7 cellular contexts compared by ENCODE assay signal in genomic region chr10:3887404-3887803, GRCh38.
DNase-seq lines count a peak whose midpoint lies in the region; ATAC-seq and TF ChIP-seq lines count a peak whose summit lies in the region.

No MANE protein-coding gene starts in this region.

- H3K79me2 ChIP-seq in GM23338 (replicated peaks; ENCODE audit: insufficient read depth), result no peaks in the 10 kb centered on the region

- no peak overlapping the region for H3K4me3 ChIP-seq in right cardiac atrium (ENCODE audit: low read length)
- no peak overlapping the region for H3K4me3 ChIP-seq in GM23338

- H3K9me3 Mint-ChIP-seq in T-cell (no peaks in the 10 kb centered on the region), GM23338 (no peaks in the 10 kb centered on the region; the same call in 2 of the 3 replicates)
- H3K9me3 Mint-ChIP-seq in stimulated activated naive B cell treated with anti-CD40 and anti-IgM and Interleukin-4, amounts not matched to agents 10 μg/mL and 1 μg/mL and 100 μg/mL, for 72 hours, result no peaks in the 10 kb centered on the region

- POLR2A ChIA-PET in T-cell (lab: Charles Lee), result interaction anchor here in 1 of 2 donors (0.6 to 3.1 kb wide), 6 partner anchors 12 to 104 kb away, joined by 3 to 24 read pairs (median 4); partner anchors contain the start of gene KLF6

- H3K27ac Mint-ChIP-seq in T-cell (peak overlapping the region; percentile 87 to 96), GM23338 (no peak overlapping the region)
- peak overlapping the region; percentile 77 for H3K27ac Mint-ChIP-seq in stimulated activated naive B cell treated with anti-CD40 and anti-IgM and Interleukin-4, amounts not matched to agents 10 μg/mL and 1 μg/mL and 100 μg/mL, for 72 hours

- no peaks in the 10 kb centered on the region for H4K20me1 ChIP-seq in GM23338 (replicated peaks; ENCODE audit: insufficient read depth)

- peak overlapping the region; percentile 76 for H3K27ac ChIP-seq in right cardiac atrium (ENCODE audit: low read length)
- no peak overlapping the region; the same call in 1 of the 2 replicates for H3K27ac ChIP-seq in GM23338 (ENCODE audit: low read depth)

- H3K36me3 ChIP-seq in GM23338 (ENCODE audit: insufficient read depth), result no peaks in the 10 kb centered on the region

- no peaks in the 10 kb centered on the region for H3K27me3 ChIP-seq in right cardiac atrium (ENCODE audit: control insufficient read depth, insufficient read depth)
- H3K27me3 ChIP-seq in GM23338 (ENCODE audit: insufficient read depth), result no peaks in the 10 kb centered on the region

- no peak for TF ChIP-seq CTCF in GM23338 (conservative IDR thresholded peaks at IDR 0.05; ENCODE audit: low read depth in 2 of 2)

- no peak overlapping the region for H2AFZ ChIP-seq in GM23338

- H3K27me3 Mint-ChIP-seq in T-cell (peaks cover 0 to 1% of the 10 kb centered on the region in 2 donors), GM23338 (ENCODE audit: insufficient read depth, low read depth, poor library complexity) (peaks cover 7% of the 10 kb centered on the region)
- H3K27me3 Mint-ChIP-seq in stimulated activated naive B cell treated with anti-CD40 and anti-IgM and Interleukin-4, amounts not matched to agents 10 μg/mL and 1 μg/mL and 100 μg/mL, for 72 hours, result peaks cover 0 to 4% of the 10 kb centered on the region in 2 donors

- H3F3A ChIP-seq in GM23338 (replicated peaks; ENCODE audit: low read depth), result no peaks in the 10 kb centered on the region

- ATAC-seq in GM21526 (IDR thresholded peaks at IDR 0.05; ENCODE audit: low FRiP score, unreplicated experiment) (peak; percentile 16), T-cell (replicated peaks in 1 of 4) (no peak), right cardiac atrium (no peak), GM19351 (IDR thresholded peaks at IDR 0.05; ENCODE audit: unreplicated experiment) (no peak), GM23338 (no peak)
- ATAC-seq in stimulated activated naive B cell treated with anti-CD40 and anti-IgM and Interleukin-4, amounts not matched to agents 10 μg/mL and 1 μg/mL and 100 μg/mL, for 72 hours (replicated peaks), result peak; percentile 6 to 8

- 82% methylated on average over 7 of the region's 7 CpGs for WGBS in right cardiac atrium

- H3K9me3 ChIP-seq in right cardiac atrium (ENCODE audit: control insufficient read depth, low read length), result no peaks in the 10 kb centered on the region

- no peaks in the 10 kb centered on the region for H3K36me3 Mint-ChIP-seq in T-cell
- H3K36me3 Mint-ChIP-seq in stimulated activated naive B cell treated with anti-CD40 and anti-IgM and Interleukin-4, amounts not matched to agents 10 μg/mL and 1 μg/mL and 100 μg/mL, for 72 hours, result peaks cover 0 to 2% of the 10 kb centered on the region in 2 donors
- H3K36me3 Mint-ChIP-seq in GM23338 (ENCODE audit: low read depth), result no peaks in the 10 kb centered on the region

- no peak overlapping the region for H3K4me2 ChIP-seq in GM23338

- DNase-seq in T-cell (no peak), right cardiac atrium (peak in 1 of 3 donors; percentile 25), superior temporal gyrus (ENCODE audit: extremely low spot score) (no peak), GM23338 (ENCODE audit: low spot score) (no peak)
- no peak for DNase-seq in stimulated activated naive B cell treated with anti-CD40 and anti-IgM and Interleukin-4, amounts not matched to agents 10 μg/mL and 1 μg/mL and 100 μg/mL, for 72 hours

- CTCF ChIA-PET in T-cell (lab: Charles Lee), result no interaction called here

- H3K4me1 ChIP-seq in right cardiac atrium (ENCODE audit: control insufficient read depth, insufficient read depth, low read length) (peaks cover 7% of the 10 kb centered on the region), GM23338 (ENCODE audit: insufficient read depth) (peaks cover 14% of the 10 kb centered on the region)

- H3K4me1 Mint-ChIP-seq in T-cell, result peaks cover 7 to 50% (median 32%) of the 10 kb centered on the region in 3 donors
- H3K4me1 Mint-ChIP-seq in stimulated activated naive B cell treated with anti-CD40 and anti-IgM and Interleukin-4, amounts not matched to agents 10 μg/mL and 1 μg/mL and 100 μg/mL, for 72 hours, result peaks cover 25 to 39% of the 10 kb centered on the region in 2 donors
- H3K4me1 Mint-ChIP-seq in GM23338, result peaks cover 38% of the 10 kb centered on the region

- H3K4me3 Mint-ChIP-seq in T-cell (peak overlapping the region in 1 of 3 donors; percentile 53), GM23338 (no peak overlapping the region)
- H3K4me3 Mint-ChIP-seq in stimulated activated naive B cell treated with anti-CD40 and anti-IgM and Interleukin-4, amounts not matched to agents 10 μg/mL and 1 μg/mL and 100 μg/mL, for 72 hours, result no peak overlapping the region

- intact Hi-C loops in right cardiac atrium (cut with DNase I), result no loop called here

- H3K9me2 ChIP-seq in GM23338 (ENCODE audit: insufficient read depth), result 0 out of 2 replicates have a peak, but pooled peaks cover 3% of the 10 kb centered on the region

TF ChIP-seq in GM23338, 12 proteins besides CTCF, POLR2A, EP300 and RAD21:
- no peak for TF ChIP-seq ZNF114 (CRISPR knock-in tag; IDR thresholded peaks at IDR 0.05)
- no peak for TF ChIP-seq EZH2phosphoT487 (IDR thresholded peaks at IDR 0.05; ENCODE audit: unreplicated experiment)
- no peak for TF ChIP-seq NANOG (IDR thresholded peaks at IDR 0.05; ENCODE audit: borderline replicate concordance)

Comparison
In these comparisons a context has a peak if more than half of its experiments do, and no peak if none do; other contexts are left out.
1. ATAC-seq: peak in GM21526 (single experiment) and stimulated activated naive B cell treated with anti-CD40 and anti-IgM and Interleukin-4, amounts not matched to agents 10 μg/mL and 1 μg/mL and 100 μg/mL, for 72 hours (2 of 2); none in T-cell (0 of 4), right cardiac atrium (0 of 2), GM19351 (single experiment) and GM23338 (single experiment).